In the genomic region with DNA sequence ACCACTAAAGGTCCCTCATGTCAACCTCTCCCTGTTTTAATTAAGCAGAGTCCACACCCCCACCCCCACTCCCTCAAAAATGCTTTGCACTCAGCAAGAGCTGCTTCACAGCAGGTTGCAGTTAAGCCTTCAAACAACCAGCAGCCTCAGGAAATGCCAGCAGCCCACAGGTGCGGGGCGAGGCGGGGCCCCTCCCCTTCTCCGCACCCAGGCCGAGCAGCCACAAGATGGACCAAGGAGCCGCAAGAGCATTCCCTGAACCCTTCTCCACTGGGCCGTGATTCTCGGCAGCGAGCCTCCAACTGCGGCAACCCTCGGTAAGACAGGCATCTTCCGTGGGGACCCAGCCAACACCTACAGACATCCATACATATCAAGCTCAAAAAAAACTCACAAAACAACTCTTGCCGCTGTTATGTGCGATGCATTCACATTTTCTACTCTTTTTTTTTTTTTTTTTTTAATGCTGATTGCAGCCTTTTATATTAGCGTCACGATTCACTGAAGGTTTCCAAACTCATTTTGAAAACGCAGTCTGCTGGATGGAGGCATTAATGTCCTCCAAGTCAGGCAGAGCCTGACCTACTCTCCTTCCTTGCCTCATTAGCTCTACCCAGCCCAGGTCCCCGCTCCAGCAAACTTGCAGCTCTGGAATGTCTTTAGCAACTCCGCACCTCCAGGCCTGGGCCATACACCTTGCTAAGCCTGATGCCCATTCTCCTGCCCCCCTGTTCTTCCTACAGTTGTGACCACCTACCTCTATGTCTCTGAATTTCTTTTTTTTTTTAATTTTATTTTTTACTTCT, we compare ENCODE assay signal across 11 cellular contexts.
A peak's percentile ranks its signal among the peaks of the same experiment; 100 is the strongest.
DNase-seq lines count a peak whose midpoint lies in the region; ATAC-seq and TF ChIP-seq lines count a peak whose summit lies in the region.
"Had no signal": no experiment of that assay in that cellular context is flagged by ENCODE, and none has a peak within 500 bp of the region (broad histone marks: within the 10 kb centered on the region; RNA-seq: fewer than 3 reads in every experiment).

No MANE protein-coding gene starts in this region.

- H3K36me3 Mint-ChIP-seq in T-helper 2 cell treated with Interferon-gamma antibody and Interleukin-4, amounts not matched to agents 5 μg/mL and 100 μg/mL, for 36 hours (ENCODE audit: low read depth), result no peaks in the 10 kb centered on the region
- no peaks in the 10 kb centered on the region for H3K36me3 Mint-ChIP-seq in stimulated activated effector memory CD8-positive, alpha-beta T cell treated with anti-CD3 and anti-CD28 coated beads, Interleukin-12 subunit alpha, Interleukin-12 subunit beta, amount 100 ng/mL, for 72 hours
- H3K36me3 Mint-ChIP-seq: immature natural killer cell had no signal

- peak overlapping the region; percentile 15 for H3K4me3 Mint-ChIP-seq in T-helper 2 cell treated with Interferon-gamma antibody and Interleukin-4, amounts not matched to agents 5 μg/mL and 100 μg/mL, for 36 hours
- no peak overlapping the region for H3K4me3 Mint-ChIP-seq in stimulated activated effector memory CD8-positive, alpha-beta T cell treated with anti-CD3 and anti-CD28 coated beads, Interleukin-12 subunit alpha, Interleukin-12 subunit beta, amount 100 ng/mL, for 72 hours
- H3K4me3 Mint-ChIP-seq: immature natural killer cell had no signal

- H3K27ac Mint-ChIP-seq in T-helper 2 cell treated with Interferon-gamma antibody and Interleukin-4, amounts not matched to agents 5 μg/mL and 100 μg/mL, for 36 hours, result no peak overlapping the region
- H3K27ac Mint-ChIP-seq in stimulated activated effector memory CD8-positive, alpha-beta T cell treated with anti-CD3 and anti-CD28 coated beads, Interleukin-12 subunit alpha, Interleukin-12 subunit beta, amount 100 ng/mL, for 72 hours, result no peak overlapping the region
- H3K27ac Mint-ChIP-seq: immature natural killer cell had no signal

- H3K9me3 ChIP-seq in iPS DF 6.9 (ENCODE audit: control insufficient read depth, insufficient read depth, low read length) (no peaks in the 10 kb centered on the region), thyroid gland (no peaks in the 10 kb centered on the region)

- peaks cover 6% of the 10 kb centered on the region; the same call in 1 of the 2 replicates for H3K4me1 ChIP-seq in iPS DF 6.9 (ENCODE audit: control insufficient read depth, insufficient read depth, low read length)
- peaks cover 10 to 12% of the 10 kb centered on the region in 2 donors for H3K4me1 ChIP-seq in thyroid gland

- intact Hi-C loops in thyroid gland (cut with DNase I), result loop anchor here (10.0 kb wide), 1 partner anchor 49 kb away; no protein-coding TSS in a partner anchor

- no peak for TF ChIP-seq CTCF in thyroid gland (IDR thresholded peaks at IDR 0.05)

- peaks cover 8% of the 10 kb centered on the region for H3K4me1 Mint-ChIP-seq in T-helper 2 cell treated with Interferon-gamma antibody and Interleukin-4, amounts not matched to agents 5 μg/mL and 100 μg/mL, for 36 hours (ENCODE audit: low read depth)
- peaks cover 14% of the 10 kb centered on the region for H3K4me1 Mint-ChIP-seq in stimulated activated effector memory CD8-positive, alpha-beta T cell treated with anti-CD3 and anti-CD28 coated beads, Interleukin-12 subunit alpha, Interleukin-12 subunit beta, amount 100 ng/mL, for 72 hours

- TF ChIP-seq POLR2A in thyroid gland (IDR thresholded peaks at IDR 0.05), result no peak

- H3K27me3 ChIP-seq in iPS DF 6.9 (ENCODE audit: control insufficient read depth, insufficient read depth, low read length), result no peaks in the 10 kb centered on the region
- no peaks in the 10 kb centered on the region for H3K27me3 ChIP-seq in thyroid gland
- H3K27me3 ChIP-seq: brain microvascular endothelial cell had no signal

- H3K4me3 ChIP-seq in iPS DF 6.9 (ENCODE audit: low read length) (no peak overlapping the region), thyroid gland (replicated peaks in 1 of 3) (no peak overlapping the region)

- DNase-seq in stimulated activated CD4-positive, alpha-beta T cell treated with anti-CD3 and anti-CD28 coated beads, Interleukin-12 subunit alpha, Interleukin-12 subunit beta, amount 100 ng/mL, for 4 hours, result peak; percentile 2
- no peak for DNase-seq in stimulated activated CD4-positive, alpha-beta T cell treated with anti-CD3 and anti-CD28 coated beads, Interleukin-4, amount 100 ng/mL, for 1 hour
- no peak for DNase-seq in T-helper 2 cell treated with Interferon-gamma antibody and Interleukin-4, amounts not matched to agents 5 μg/mL and 100 μg/mL, for 36 hours (ENCODE audit: low spot score)
- DNase-seq in iPS DF 6.9 (ENCODE audit: low read depth, low spot score), result peak; percentile 89
- DNase-seq in thyroid gland, result peak; percentile 80 to 81
- no peak for DNase-seq in inferior parietal cortex (ENCODE audit: extremely low spot score)
- DNase-seq in stimulated activated effector memory CD8-positive, alpha-beta T cell treated with anti-CD3 and anti-CD28 coated beads, Interleukin-12 subunit alpha, Interleukin-12 subunit beta, amount 100 ng/mL, for 72 hours (ENCODE audit: low spot score in 2 of 2), result no peak
- DNase-seq: brain microvascular endothelial cell, immature natural killer cell, NCI-H1694 had no signal

- H3K27ac ChIP-seq in iPS DF 6.9 (ENCODE audit: low read length) (no peak overlapping the region), thyroid gland (peak overlapping the region; percentile 20 to 44 (median 42))
- H3K27ac ChIP-seq: brain microvascular endothelial cell had no signal

- no peak for ATAC-seq in HG03457 (IDR thresholded peaks at IDR 0.05; ENCODE audit: unreplicated experiment)
- ATAC-seq in stimulated activated effector memory CD8-positive, alpha-beta T cell treated with anti-CD3 and anti-CD28 coated beads, Interleukin-12 subunit alpha, Interleukin-12 subunit beta, amount 100 ng/mL, for 72 hours, result no peak

- peaks cover 40% of the 10 kb centered on the region for H3K27me3 Mint-ChIP-seq in T-helper 2 cell treated with Interferon-gamma antibody and Interleukin-4, amounts not matched to agents 5 μg/mL and 100 μg/mL, for 36 hours (ENCODE audit: low read depth)

- H3K9me3 Mint-ChIP-seq in T-helper 2 cell treated with Interferon-gamma antibody and Interleukin-4, amounts not matched to agents 5 μg/mL and 100 μg/mL, for 36 hours, result no peaks in the 10 kb centered on the region
- no peaks in the 10 kb centered on the region for H3K9me3 Mint-ChIP-seq in stimulated activated effector memory CD8-positive, alpha-beta T cell treated with anti-CD3 and anti-CD28 coated beads, Interleukin-12 subunit alpha, Interleukin-12 subunit beta, amount 100 ng/mL, for 72 hours

- WGBS in iPS DF 6.9 (ENCODE audit: insufficient coverage, insufficient read length), result no CpG with 5 or more reads among the region's 19 CpGs
- WGBS in thyroid gland, 2 donors, result 9 to 12% methylated on average over 19 of the region's 19 CpGs

- H3K36me3 ChIP-seq in iPS DF 6.9 (ENCODE audit: control insufficient read depth, insufficient read depth, low read length), result no peaks in the 10 kb centered on the region
- H3K36me3 ChIP-seq in thyroid gland, result no peaks in the 10 kb centered on the region
- H3K36me3 ChIP-seq: brain microvascular endothelial cell had no signal

Comparison
In these comparisons a context has a peak if more than half of its experiments do, and no peak if none do; other contexts are left out.
1. DNase-seq: peak in stimulated activated CD4-positive, alpha-beta T cell treated with anti-CD3 and anti-CD28 coated beads, Interleukin-12 subunit alpha, Interleukin-12 subunit beta, amount 100 ng/mL, for 4 hours (single experiment), iPS DF 6.9 (single experiment) and thyroid gland (2 of 2); none in stimulated activated CD4-positive, alpha-beta T cell treated with anti-CD3 and anti-CD28 coated beads, Interleukin-4, amount 100 ng/mL, for 1 hour (single experiment), T-helper 2 cell treated with Interferon-gamma antibody and Interleukin-4, amounts not matched to agents 5 μg/mL and 100 μg/mL, for 36 hours (single experiment), inferior parietal cortex (single experiment) and stimulated activated effector memory CD8-positive, alpha-beta T cell treated with anti-CD3 and anti-CD28 coated beads, Interleukin-12 subunit alpha, Interleukin-12 subunit beta, amount 100 ng/mL, for 72 hours (0 of 2).